ENCODE assay signal across 9 cellular contexts in genomic region chr5:56050566-56051292, GRCh38. TPM values are rescaled to one million over a fixed set of nuclear protein-coding genes. Genes with fewer than 3 reads are reported as not detected.
DNase-seq lines count a peak whose midpoint lies in the region; ATAC-seq, FAIRE-seq and TF ChIP-seq lines count a peak whose summit lies in the region.
"Had no signal": no experiment of that assay in that cellular context is flagged by ENCODE, and none has a peak within 500 bp of the region (broad histone marks: within the 10 kb centered on the region; RNA-seq: fewer than 3 reads in every experiment).

No MANE protein-coding gene starts in this region.

- no peak overlapping the region for H3K4me3 Mint-ChIP-seq in Calu3 (ENCODE audit: low read depth, unreplicated experiment)
- peak overlapping the region; percentile 60 to 92 (median 76) for H3K4me3 Mint-ChIP-seq in naive thymus-derived CD4-positive, alpha-beta T cell

- TF ChIP-seq EP300 in K562 (IDR thresholded peaks at IDR 0.05; ENCODE audit: low read length): no peak

- H3K4me2 ChIP-seq in K562 (ENCODE audit: insufficient read depth, low read length): no peak overlapping the region

- POLR2A ChIA-PET in K562 (lab: Yijun Ruan, JAX): no interaction called here
- POLR2A ChIA-PET in naive thymus-derived CD4-positive, alpha-beta T cell (lab: Charles Lee): interaction anchor here (0.6 to 4.2 kb wide), 22 partner anchors 9 to 872 kb away, joined by 3 to 46 read pairs (median 3); partner anchors contain the start of gene IL6ST

- CTCF ChIA-PET in Calu3 (lab: Charles Lee) (interaction anchor here (0.5 kb wide), 1 partner anchor 22 kb away, joined by 12 read pairs; no protein-coding TSS in a partner anchor), K562 (lab: Yijun Ruan, JAX; ENCODE audit: low intra/inter-chr PET ratio) (no interaction called here)
- CTCF ChIA-PET in naive thymus-derived CD4-positive, alpha-beta T cell (lab: Charles Lee): interaction anchor here (0.5 to 1.5 kb wide), 13 partner anchors 9 to 150 kb away, joined by 3 to 10 read pairs (median 4); no protein-coding TSS in a partner anchor

- FAIRE-seq in K562 (lab: Jason Lieb, UNC): no peak

- TF ChIP-seq RAD21 in K562 (CRISPR knock-in tag; conservative IDR thresholded peaks at IDR 0.05 in 1 of 2, IDR thresholded peaks at IDR 0.05 in 1 of 2): no peak

- no peaks in the 10 kb centered on the region for H3K36me3 Mint-ChIP-seq in Calu3 (ENCODE audit: insufficient read depth, unreplicated experiment)
- peaks cover under 1 to 33% (median 10%) of the 10 kb centered on the region in 5 donors for H3K36me3 Mint-ChIP-seq in naive thymus-derived CD4-positive, alpha-beta T cell

- 0% methylated on average over 1 of the region's 1 CpG for WGBS in K562 (ENCODE audit: insufficient coverage, low coverage, missing lambda C conversion rate)

- H3K4me1 Mint-ChIP-seq in Calu3 (ENCODE audit: low read depth, unreplicated experiment): peaks cover 9% of the 10 kb centered on the region
- peaks cover 40 to 95% (median 74%) of the 10 kb centered on the region in 7 donors for H3K4me1 Mint-ChIP-seq in naive thymus-derived CD4-positive, alpha-beta T cell

- no peaks in the 10 kb centered on the region for H3K27me3 Mint-ChIP-seq in Calu3 (ENCODE audit: unreplicated experiment)
- H3K27me3 Mint-ChIP-seq in naive thymus-derived CD4-positive, alpha-beta T cell: peaks cover 0 to 5% (median 0%) of the 10 kb centered on the region in 5 donors

- no peaks in the 10 kb centered on the region for H4K20me1 ChIP-seq in K562 (replicated peaks; ENCODE audit: control insufficient read depth, insufficient read depth, low read length)

- no peak for DNase-seq in Calu3
- DNase-seq in Jurkat, Clone E6-1 (ENCODE audit: low read depth, low spot score): peak; percentile 51
- no peak for DNase-seq in K562 (ENCODE audit: extremely low read depth in 1 of 4, low spot score in 3 of 4)
- DNase-seq in naive thymus-derived CD4-positive, alpha-beta T cell: peak in 8 of 9 donors; percentile 4 to 77 (median 66)
- no peak for DNase-seq in WERI-Rb-1
- DNase-seq in SJCRH30: no peak
- no peak for DNase-seq in ACHN

- in situ Hi-C loops in K562 (cut with MboI) (no loop called here), ACHN (cut with HindIII; ENCODE audit: low pct_ligation_motif_present, low pct_unique_long_range_greater_than_20kb, low sequenced_read_pairs) (no loop called here)

- TF ChIP-seq CTCF in Calu3 (IDR thresholded peaks at IDR 0.05; ENCODE audit: unreplicated experiment): no peak
- TF ChIP-seq CTCF in K562 (IDR thresholded peaks at IDR 0.05 in 2 of 3, conservative IDR thresholded peaks at IDR 0.05 in 1 of 3; ENCODE audit: insufficient read depth in 2 of 3, low read depth in 1 of 3, low read length in 3 of 3): no peak
- TF ChIP-seq CTCF in WERI-Rb-1 (IDR thresholded peaks at IDR 0.05; ENCODE audit: low read depth, low read length): no peak

- peaks cover 2% of the 10 kb centered on the region for H3K9me3 Mint-ChIP-seq in Calu3 (ENCODE audit: low read depth, unreplicated experiment)
- peaks cover 0 to 15% (median 5%) of the 10 kb centered on the region in 11 donors for H3K9me3 Mint-ChIP-seq in naive thymus-derived CD4-positive, alpha-beta T cell

- no peaks in the 10 kb centered on the region for H3K9me1 ChIP-seq in K562 (ENCODE audit: control insufficient read depth, insufficient read depth, low read length)

- no peak overlapping the region for H3K4me3 ChIP-seq in Jurkat, Clone E6-1 (ENCODE audit: low read length)
- H3K4me3 ChIP-seq in K562: no peak overlapping the region
- H3K4me3 ChIP-seq in naive thymus-derived CD4-positive, alpha-beta T cell (ENCODE audit: low read length): peak overlapping the region; percentile 34
- H3K4me3 ChIP-seq in WERI-Rb-1 (ENCODE audit: low read depth, low read length): no peak overlapping the region
- no peak overlapping the region for H3K4me3 ChIP-seq in SJCRH30
- H3K4me3 ChIP-seq: gastroesophageal sphincter had no signal

- H3K9me3 ChIP-seq in K562 (replicated peaks; ENCODE audit: control insufficient read depth, insufficient read depth, low read depth, low read length) (peaks cover 5% of the 10 kb centered on the region), WERI-Rb-1 (ENCODE audit: severe bottlenecking) (peaks cover 12% of the 10 kb centered on the region), SJCRH30 (replicated peaks) (no peaks in the 10 kb centered on the region)
- H3K9me3 ChIP-seq in naive thymus-derived CD4-positive, alpha-beta T cell (ENCODE audit: control insufficient read depth in 2 of 3, low read length in 3 of 3): no peaks in the 10 kb centered on the region

- ATAC-seq in K562 (no peak), HG02763 (IDR thresholded peaks at IDR 0.05; ENCODE audit: unreplicated experiment) (no peak)
- ATAC-seq in naive thymus-derived CD4-positive, alpha-beta T cell: peak; percentile 71
- ATAC-seq: gastroesophageal sphincter had no signal

- H3K36me3 ChIP-seq in K562 (ENCODE audit: control insufficient read depth, insufficient read depth, low read length): no peaks in the 10 kb centered on the region
- no peaks in the 10 kb centered on the region for H3K36me3 ChIP-seq in naive thymus-derived CD4-positive, alpha-beta T cell (ENCODE audit: control insufficient read depth in 2 of 3, insufficient read depth in 3 of 3, low read length in 3 of 3)
- no peaks in the 10 kb centered on the region for H3K36me3 ChIP-seq in WERI-Rb-1
- no peaks in the 10 kb centered on the region for H3K36me3 ChIP-seq in SJCRH30
- H3K36me3 ChIP-seq: gastroesophageal sphincter had no signal

- no peak overlapping the region for H3K9ac ChIP-seq in K562 (ENCODE audit: insufficient read depth in 1 of 2, low read depth in 2 of 2, low read length in 2 of 2)

- H3K4me1 ChIP-seq in K562 (replicated peaks in 1 of 2; ENCODE audit: control insufficient read depth in 2 of 2, insufficient read depth in 2 of 2, low read length in 2 of 2) (no peaks in the 10 kb centered on the region; a peak in 2 of 5 replicates), SJCRH30 (no peaks in the 10 kb centered on the region)
- peaks cover 11 to 76% of the 10 kb centered on the region in 2 donors for H3K4me1 ChIP-seq in naive thymus-derived CD4-positive, alpha-beta T cell (ENCODE audit: control insufficient read depth in 2 of 2, insufficient read depth in 2 of 2, low read length in 2 of 2)
- H3K4me1 ChIP-seq: gastroesophageal sphincter had no signal

- H3K27ac ChIP-seq in K562 (ENCODE audit: extremely low read depth, low read depth, low read length) (no peak overlapping the region), WERI-Rb-1 (no peak overlapping the region), SJCRH30 (no peak overlapping the region)
- H3K27ac ChIP-seq in naive thymus-derived CD4-positive, alpha-beta T cell (ENCODE audit: low read depth, low read length): peak overlapping the region; percentile 62

- H3K27me3 ChIP-seq in K562 (ENCODE audit: control insufficient read depth in 2 of 2, insufficient read depth in 2 of 2, low read length in 2 of 2) (no peaks in the 10 kb centered on the region), WERI-Rb-1 (ENCODE audit: insufficient read depth, low read depth, severe bottlenecking) (no peaks in the 10 kb centered on the region), SJCRH30 (no peaks in the 10 kb centered on the region)
- no peaks in the 10 kb centered on the region for H3K27me3 ChIP-seq in naive thymus-derived CD4-positive, alpha-beta T cell (ENCODE audit: control insufficient read depth in 2 of 2, insufficient read depth in 2 of 2, low read length in 2 of 2)
- H3K27me3 ChIP-seq: gastroesophageal sphincter had no signal

- H3K27ac Mint-ChIP-seq in Calu3 (ENCODE audit: unreplicated experiment): peak overlapping the region; percentile 4
- peak overlapping the region; percentile 77 to 95 (median 89) for H3K27ac Mint-ChIP-seq in naive thymus-derived CD4-positive, alpha-beta T cell

- BruUV-seq in Calu3 (replicated peaks; lab: Mats Ljungman, UMichigan) (no TSS peak), K562 (replicated peaks; lab: Mats Ljungman, UMichigan) (no TSS peak)

- TF ChIP-seq POLR2A in K562 (conservative IDR thresholded peaks at IDR 0.05): no peak

- no peaks in the 10 kb centered on the region for H3K79me2 ChIP-seq in K562 (ENCODE audit: control insufficient read depth, insufficient read depth, low read length)

- intact Hi-C loops in Calu3 (cut with micrococcal nuclease; ENCODE audit: unreplicated experiment): no loop called here
- intact Hi-C loops in K562 (cut with micrococcal nuclease): no loop called here
- intact Hi-C loops in naive thymus-derived CD4-positive, alpha-beta T cell (cut with micrococcal nuclease): loop anchor here (1.0 to 5.0 kb wide), 9 partner anchors 8 to 72 kb away; partner anchors contain the start of gene IL6ST (in 1 of the 2)

- H2AFZ ChIP-seq in K562 (ENCODE audit: low read depth, low read length): peak overlapping the region; percentile 22; the same call in 1 of the 2 replicates

TF ChIP-seq in K562, 482 proteins besides CTCF, POLR2A, EP300 and RAD21 (continues in another document):
- no peak for TF ChIP-seq PHF20 (IDR thresholded peaks at IDR 0.05; ENCODE audit: partially characterized antibody)

RNA-seq across cellular contexts. Expression of gene IL6ST, which starts 56.0 kb away (rescaled TPM):
- total RNA-seq in Calu3 (2022) (93.5 and 100 TPM in 2 replicates), K562 (2014; rRNA removed) (7.9 and 8.5 TPM in 2 replicates), K562 (2014; rRNA removed; fragmentation: Illumina TruSeq; extraction: Trizol) (14.6 and 18.5 TPM in 2 replicates), K562 (2015; rRNA removed; fragmentation: Illumina TruSeq; extraction: Trizol) (14.4 and 16.2 TPM in 2 replicates), K562 (2021) (17.7 and 18.2 TPM in 2 replicates)
- 16.5 TPM for polyA plus RNA-seq in Jurkat, Clone E6-1 (2012; ENCODE audit: insufficient read depth, insufficient read length)
- total RNA-seq in K562 (2011; cell fraction: chromatin; rRNA removed; ENCODE audit: low replicate concordance): 26.8 and 77.1 TPM in 2 replicates
- 10.4 and 21.0 TPM in 2 replicates for total RNA-seq in K562 (2011; cell fraction: nucleolus; rRNA removed)
- 19.9 and 23.6 TPM in 2 replicates for total RNA-seq in K562 (2011; cell fraction: nucleoplasm; rRNA removed)
- polyA plus RNA-seq in K562 (2011; rRNA removed) (16.7 and 27.0 TPM in 2 replicates), K562 (2014; fragmentation: Illumina TruSeq; extraction: Trizol) (7.9 and 11.0 TPM in 2 replicates), K562 (2014; fragmentation: Nextera tagmentation; extraction: Ambion mirVana) (1 to 10 TPM; 2.0 to 2.3 TPM), K562 (2014; rRNA removed) (4.5 and 5.3 TPM in 2 replicates)
- 5.8 and 7.8 TPM in 2 replicates for polyA plus RNA-seq in K562 (2011; cell fraction: cytosol; rRNA removed)
- 20.0 and 24.0 TPM in 2 replicates for polyA plus RNA-seq in K562 (2011; cell fraction: nucleus; rRNA removed)
- 7.3 and 7.8 TPM in 2 replicates for polyA plus RNA-seq in K562 (2012)
- polyA minus RNA-seq in K562 (2011; rRNA and poly(A)+ RNA removed): 98.7 and 113 TPM in 2 replicates
- polyA minus RNA-seq in K562 (2011; cell fraction: cytosol; rRNA and poly(A)+ RNA removed): 12.9 and 37.6 TPM in 2 replicates
- polyA minus RNA-seq in K562 (2011; cell fraction: nucleus; rRNA and poly(A)+ RNA removed): 15.9 and 33.5 TPM in 2 replicates
- total RNA-seq in naive thymus-derived CD4-positive, alpha-beta T cell: 100 to 1,000 TPM; 101 to 372 (median 346) TPM
- 100 to 1,000 TPM; 130 to 148 TPM for polyA plus RNA-seq in naive thymus-derived CD4-positive, alpha-beta T cell
- total RNA-seq in SJCRH30 (2014; rRNA removed; shearing (Covaris generic)): 42.3 and 52.5 TPM in 2 replicates

Comparison
In these comparisons a context has a peak if more than half of its experiments do, and no peak if none do; other contexts are left out.
1. DNase-seq: peak in Jurkat, Clone E6-1 (single experiment) and naive thymus-derived CD4-positive, alpha-beta T cell (8 of 9); none in Calu3 (single experiment), K562 (0 of 4), WERI-Rb-1 (single experiment), SJCRH30 (0 of 2) and ACHN (single experiment).
2. intact Hi-C loops: an anchor here in naive thymus-derived CD4-positive, alpha-beta T cell (1.0 to 5.0 kb wide); none called in Calu3 and K562.